8 cellular contexts compared by ENCODE assay signal in genomic region chr16:31700530-31701388, GRCh38.
DNase-seq lines count a peak whose midpoint lies in the region; ATAC-seq and TF ChIP-seq lines count a peak whose summit lies in the region.

No MANE protein-coding gene starts in this region.

- H3K27ac Mint-ChIP-seq in central memory CD8-positive, alpha-beta T cell (ENCODE audit: low read depth) = peak overlapping the region; percentile 86

- in situ Hi-C loops in G401 (cut with HindIII; ENCODE audit: low sequenced_read_pairs) = no loop called here

- DNase-seq in G401 (ENCODE audit: low spot score) (peak; percentile 13), COLO829 (ENCODE audit: low spot score) (no peak)
- peak; percentile 79 for DNase-seq in activated CD4-positive, CD25-positive, alpha-beta regulatory T cell treated with anti-CD3 and anti-CD28 coated beads, Interleukin-2, amount 50 U/mL, for 72 hours
- peak; percentile 75 to 80 for DNase-seq in central memory CD8-positive, alpha-beta T cell (ENCODE audit: low spot score in 2 of 2)
- peak; percentile 86 to 89 for DNase-seq in stimulated activated CD4-positive, alpha-beta T cell treated with anti-CD3 and anti-CD28 coated beads, Interleukin-4, amount 100 ng/mL, for 4 hours

- no peaks in the 10 kb centered on the region for H3K27me3 Mint-ChIP-seq in central memory CD8-positive, alpha-beta T cell

- no peak overlapping the region for H3K27ac ChIP-seq in HUES64 (ENCODE audit: low read depth, low read length)
- H3K27ac ChIP-seq in liver (ENCODE audit: low read depth in 1 of 2, low read length in 2 of 2) = peak overlapping the region; percentile 58 to 73

- H3K4me3 ChIP-seq in HUES64 (ENCODE audit: low read length) (peak overlapping the region; percentile 94), liver (ENCODE audit: low read depth in 1 of 3, low read length in 3 of 3) (peak overlapping the region; percentile 80 to 87 (median 82))

- 3% methylated on average over 56 of the region's 56 CpGs for WGBS in HUES64
- WGBS in liver = 2% methylated on average over 56 of the region's 56 CpGs

- H3K9ac ChIP-seq in HUES64 (ENCODE audit: low read depth, low read length) (peak overlapping the region; percentile 80), liver (ENCODE audit: low read depth in 1 of 2, low read length in 2 of 2) (peak overlapping the region; percentile 40 to 61)

- H3K9me3 ChIP-seq in HUES64 (ENCODE audit: insufficient read depth, low read depth, low read length) = no peaks in the 10 kb centered on the region
- H3K9me3 ChIP-seq in liver (ENCODE audit: control insufficient read depth in 4 of 4, low read length in 3 of 4) = no peaks in the 10 kb centered on the region

- peaks cover 23% of the 10 kb centered on the region for H3K4me1 Mint-ChIP-seq in central memory CD8-positive, alpha-beta T cell

- H3K27me3 ChIP-seq in HUES64 (ENCODE audit: insufficient read depth, low read length) (peaks cover 2% of the 10 kb centered on the region; the same call in 1 of the 2 replicates), liver (ENCODE audit: control insufficient read depth in 4 of 4, insufficient read depth in 4 of 4, low read length in 3 of 4) (no peaks in the 10 kb centered on the region)

- H3K4me1 ChIP-seq in HUES64 (ENCODE audit: insufficient read depth, low read length) (0 out of 2 replicates have a peak, but pooled peaks cover 4% of the 10 kb centered on the region), liver (ENCODE audit: control insufficient read depth in 4 of 4, insufficient read depth in 4 of 4, low read length in 3 of 4) (peaks cover 0 to 15% (median 8%) of the 10 kb centered on the region in 4 donors)

- ATAC-seq in GM21447 (IDR thresholded peaks at IDR 0.05; ENCODE audit: unreplicated experiment) = peak; percentile 83
- peak; percentile 76 for ATAC-seq in central memory CD8-positive, alpha-beta T cell (replicated peaks; ENCODE audit: extremely low read depth, poor library complexity, severe bottlenecking)

- peaks cover 43% of the 10 kb centered on the region for H3K36me3 Mint-ChIP-seq in central memory CD8-positive, alpha-beta T cell (ENCODE audit: insufficient read depth)

- H3K36me3 ChIP-seq in HUES64 (ENCODE audit: insufficient read depth, low read length) (peaks cover 33% of the 10 kb centered on the region), liver (ENCODE audit: control insufficient read depth in 4 of 4, insufficient read depth in 3 of 4, low read depth in 1 of 4, low read length in 3 of 4) (peaks cover 5 to 31% (median 14%) of the 10 kb centered on the region in 4 donors)

- no peak for TF ChIP-seq RAD21 in liver (IDR thresholded peaks at IDR 0.05)

- no peak for TF ChIP-seq CTCF in liver (IDR thresholded peaks at IDR 0.05; ENCODE audit: low read depth, low read length, missing input control)

- H3K4me3 Mint-ChIP-seq in central memory CD8-positive, alpha-beta T cell = peak overlapping the region; percentile 82

- no peaks in the 10 kb centered on the region for H3K9me3 Mint-ChIP-seq in central memory CD8-positive, alpha-beta T cell

TF ChIP-seq in liver, 16 proteins besides CTCF, POLR2A, EP300 and RAD21:
- no peak for TF ChIP-seq JUND (IDR thresholded peaks at IDR 0.05)
- TF ChIP-seq GABPA (IDR thresholded peaks at IDR 0.05 in 1 of 2, conservative IDR thresholded peaks at IDR 0.05 in 1 of 2) = peak in 1 of 2 donors; percentile 83
- TF ChIP-seq HNF4A (conservative IDR thresholded peaks at IDR 0.05) = peak; percentile 7 to 13
- no peak for TF ChIP-seq ZBTB33 (IDR thresholded peaks at IDR 0.05)
- TF ChIP-seq HNF4G (IDR thresholded peaks at IDR 0.05) = no peak
- TF ChIP-seq TAF1 (conservative IDR thresholded peaks at IDR 0.05) = peak; percentile 38
- no peak for TF ChIP-seq MAX (IDR thresholded peaks at IDR 0.05)
- peak; percentile 49 for TF ChIP-seq SP1 (IDR thresholded peaks at IDR 0.05)
- no peak for TF ChIP-seq EGR1 (IDR thresholded peaks at IDR 0.05; ENCODE audit: low read depth in 2 of 2)
- peak in 1 of 2 donors; percentile 50 for TF ChIP-seq RXRA (IDR thresholded peaks at IDR 0.05)
- TF ChIP-seq FOXA2 (IDR thresholded peaks at IDR 0.05) = no peak
